1 cellular context compared by ENCODE assay signal in the genomic region with DNA sequence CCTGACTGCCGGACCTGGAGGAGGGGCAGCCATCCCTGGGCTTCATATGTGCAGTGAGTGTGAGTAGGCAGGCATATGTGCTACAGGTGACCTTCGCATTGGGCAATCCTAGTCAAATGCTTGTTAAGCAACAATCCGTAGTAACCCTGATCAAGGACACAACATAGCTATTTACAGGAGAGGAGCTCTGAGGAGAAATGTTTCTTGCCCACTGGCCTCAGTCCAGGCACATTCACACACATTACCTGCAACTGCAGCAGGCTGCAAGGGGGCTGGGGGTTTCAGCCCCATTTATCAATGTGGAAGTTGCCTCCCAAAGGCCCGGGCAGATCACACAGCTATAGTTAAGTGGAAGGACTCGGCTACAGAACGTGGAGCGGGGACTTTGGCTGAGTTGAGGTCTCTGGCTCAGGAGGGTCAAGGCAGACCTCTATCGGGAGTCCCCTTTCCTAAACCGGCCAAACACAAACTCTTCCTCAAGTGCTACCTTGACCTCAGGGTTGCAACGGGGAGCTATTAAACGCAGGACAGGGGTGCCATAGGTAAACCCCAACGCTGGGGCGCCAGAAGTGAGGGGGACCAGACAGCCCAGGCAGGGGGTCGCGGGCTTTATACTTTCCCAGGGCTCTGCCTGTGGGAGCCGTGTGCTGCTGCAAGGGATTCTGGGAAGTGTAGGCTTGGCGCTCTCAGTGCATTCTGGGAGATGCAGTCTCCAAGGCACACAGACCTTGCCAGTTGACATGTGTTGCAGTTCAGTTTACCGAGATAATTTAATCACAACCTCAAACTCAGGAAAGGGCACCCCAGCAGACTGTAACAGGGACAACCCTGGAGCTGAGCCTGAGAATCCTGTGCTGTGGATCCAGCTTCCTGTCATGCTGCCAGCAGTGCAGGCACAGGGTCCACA.
TF ChIP-seq lines count a peak whose summit lies in the region.

No MANE protein-coding gene starts in this region.

TF ChIP-seq in HepG2, 621 proteins besides CTCF, POLR2A, EP300 and RAD21 (continued from another document and continues in another):
- TF ChIP-seq, protein P1, sequence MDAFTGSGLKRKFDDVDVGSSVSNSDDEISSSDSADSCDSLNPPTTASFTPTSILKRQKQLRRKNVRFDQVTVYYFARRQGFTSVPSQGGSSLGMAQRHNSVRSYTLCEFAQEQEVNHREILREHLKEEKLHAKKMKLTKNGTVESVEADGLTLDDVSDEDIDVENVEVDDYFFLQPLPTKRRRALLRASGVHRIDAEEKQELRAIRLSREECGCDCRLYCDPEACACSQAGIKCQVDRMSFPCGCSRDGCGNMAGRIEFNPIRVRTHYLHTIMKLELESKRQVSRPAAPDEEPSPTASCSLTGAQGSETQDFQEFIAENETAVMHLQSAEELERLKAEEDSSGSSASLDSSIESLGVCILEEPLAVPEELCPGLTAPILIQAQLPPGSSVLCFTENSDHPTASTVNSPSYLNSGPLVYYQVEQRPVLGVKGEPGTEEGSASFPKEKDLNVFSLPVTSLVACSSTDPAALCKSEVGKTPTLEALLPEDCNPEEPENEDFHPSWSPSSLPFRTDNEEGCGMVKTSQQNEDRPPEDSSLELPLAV (CRISPR knock-in tag; conservative IDR thresholded peaks at IDR 0.05; ENCODE audit: low read depth): no peak
- no peak for TF ChIP-seq JUND (CRISPR knock-in tag; IDR thresholded peaks at IDR 0.05)
- no peak; the same call in 1 of the 2 replicates for TF ChIP-seq KMT2A (CRISPR knock-in tag; IDR thresholded peaks at IDR 0.05)
- no peak for TF ChIP-seq MLLT10 (CRISPR knock-in tag; IDR thresholded peaks at IDR 0.05)
- no peak for TF ChIP-seq GZF1 (CRISPR knock-in tag; IDR thresholded peaks at IDR 0.05)
- TF ChIP-seq, protein P2, sequence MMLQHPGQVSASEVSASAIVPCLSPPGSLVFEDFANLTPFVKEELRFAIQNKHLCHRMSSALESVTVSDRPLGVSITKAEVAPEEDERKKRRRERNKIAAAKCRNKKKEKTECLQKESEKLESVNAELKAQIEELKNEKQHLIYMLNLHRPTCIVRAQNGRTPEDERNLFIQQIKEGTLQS (CRISPR knock-in tag; IDR thresholded peaks at IDR 0.05): no peak; the same call in 1 of the 2 replicates
- peak; percentile 70; the same call in 1 of the 2 replicates for TF ChIP-seq CBFB (CRISPR knock-in tag; IDR thresholded peaks at IDR 0.05)
- no peak for TF ChIP-seq ZFP36 (IDR thresholded peaks at IDR 0.05; ENCODE audit: borderline replicate concordance, low read depth, low read length, partially characterized antibody)
- TF ChIP-seq SRF (IDR thresholded peaks at IDR 0.05; ENCODE audit: low read depth, low read length): no peak
- TF ChIP-seq, protein P3, sequence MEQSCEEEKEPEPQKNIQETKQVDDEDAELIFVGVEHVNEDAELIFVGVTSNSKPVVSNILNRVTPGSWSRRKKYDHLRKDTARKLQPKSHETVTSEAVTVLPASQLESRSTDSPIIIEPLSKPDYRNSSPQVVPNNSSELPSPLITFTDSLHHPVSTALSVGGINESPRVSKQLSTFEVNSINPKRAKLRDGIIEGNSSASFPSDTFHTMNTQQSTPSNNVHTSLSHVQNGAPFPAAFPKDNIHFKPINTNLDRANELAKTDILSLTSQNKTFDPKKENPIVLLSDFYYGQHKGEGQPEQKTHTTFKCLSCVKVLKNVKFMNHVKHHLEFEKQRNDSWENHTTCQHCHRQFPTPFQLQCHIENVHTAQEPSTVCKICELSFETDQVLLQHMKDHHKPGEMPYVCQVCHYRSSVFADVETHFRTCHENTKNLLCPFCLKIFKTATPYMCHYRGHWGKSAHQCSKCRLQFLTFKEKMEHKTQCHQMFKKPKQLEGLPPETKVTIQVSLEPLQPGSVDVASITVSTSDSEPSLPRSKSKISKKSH (CRISPR knock-in tag; IDR thresholded peaks at IDR 0.05; ENCODE audit: borderline replicate concordance): no peak
- no peak for TF ChIP-seq AKAP8 (CRISPR knock-in tag; IDR thresholded peaks at IDR 0.05)
- TF ChIP-seq ZNF878 (CRISPR knock-in tag; IDR thresholded peaks at IDR 0.05): peak; percentile 97
- 0 out of 2 replicates have a peak, but pooled peaks have one; percentile 33 for TF ChIP-seq ZBTB21 (CRISPR knock-in tag; IDR thresholded peaks at IDR 0.05)
- no peak for TF ChIP-seq MBD4 (IDR thresholded peaks at IDR 0.05; ENCODE audit: borderline replicate concordance, low read length)
- peak; percentile 31; the same call in 1 of the 2 replicates for TF ChIP-seq DR1 (CRISPR knock-in tag; IDR thresholded peaks at IDR 0.05)
- TF ChIP-seq ZNF7 (CRISPR knock-in tag; IDR thresholded peaks at IDR 0.05): 0 out of 2 replicates have a peak, but pooled peaks have one; percentile 8
- no peak for TF ChIP-seq ZKSCAN5 (CRISPR knock-in tag; IDR thresholded peaks at IDR 0.05)
- TF ChIP-seq RARA (CRISPR knock-in tag; IDR thresholded peaks at IDR 0.05): peak; percentile 93
- TF ChIP-seq SIX4 (CRISPR knock-in tag; IDR thresholded peaks at IDR 0.05): no peak; the same call in 1 of the 2 replicates
- peak; percentile 86; the same call in 2 of the 3 replicates for TF ChIP-seq MXI1 (IDR thresholded peaks at IDR 0.05; ENCODE audit: borderline replicate concordance, low read depth, low read length)
- TF ChIP-seq, protein P4, sequence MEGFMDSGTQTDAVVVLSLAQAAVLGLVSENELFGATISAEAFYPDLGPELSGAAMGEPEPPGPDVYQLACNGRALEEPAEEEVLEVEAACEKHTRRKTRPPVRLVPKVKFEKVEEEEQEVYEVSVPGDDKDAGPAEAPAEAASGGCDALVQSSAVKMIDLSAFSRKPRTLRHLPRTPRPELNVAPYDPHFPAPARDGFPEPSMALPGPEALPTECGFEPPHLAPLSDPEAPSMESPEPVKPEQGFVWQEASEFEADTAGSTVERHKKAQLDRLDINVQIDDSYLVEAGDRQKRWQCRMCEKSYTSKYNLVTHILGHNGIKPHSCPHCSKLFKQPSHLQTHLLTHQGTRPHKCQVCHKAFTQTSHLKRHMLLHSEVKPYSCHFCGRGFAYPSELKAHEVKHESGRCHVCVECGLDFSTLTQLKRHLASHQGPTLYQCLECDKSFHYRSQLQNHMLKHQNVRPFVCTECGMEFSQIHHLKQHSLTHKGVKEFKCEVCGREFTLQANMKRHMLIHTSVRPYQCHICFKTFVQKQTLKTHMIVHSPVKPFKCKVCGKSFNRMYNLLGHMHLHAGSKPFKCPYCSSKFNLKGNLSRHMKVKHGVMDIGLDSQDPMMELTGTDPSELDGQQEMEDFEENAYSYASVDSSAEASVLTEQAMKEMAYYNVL (CRISPR knock-in tag; IDR thresholded peaks at IDR 0.05; ENCODE audit: borderline replicate concordance): peak; percentile 93
- TF ChIP-seq, protein P5, sequence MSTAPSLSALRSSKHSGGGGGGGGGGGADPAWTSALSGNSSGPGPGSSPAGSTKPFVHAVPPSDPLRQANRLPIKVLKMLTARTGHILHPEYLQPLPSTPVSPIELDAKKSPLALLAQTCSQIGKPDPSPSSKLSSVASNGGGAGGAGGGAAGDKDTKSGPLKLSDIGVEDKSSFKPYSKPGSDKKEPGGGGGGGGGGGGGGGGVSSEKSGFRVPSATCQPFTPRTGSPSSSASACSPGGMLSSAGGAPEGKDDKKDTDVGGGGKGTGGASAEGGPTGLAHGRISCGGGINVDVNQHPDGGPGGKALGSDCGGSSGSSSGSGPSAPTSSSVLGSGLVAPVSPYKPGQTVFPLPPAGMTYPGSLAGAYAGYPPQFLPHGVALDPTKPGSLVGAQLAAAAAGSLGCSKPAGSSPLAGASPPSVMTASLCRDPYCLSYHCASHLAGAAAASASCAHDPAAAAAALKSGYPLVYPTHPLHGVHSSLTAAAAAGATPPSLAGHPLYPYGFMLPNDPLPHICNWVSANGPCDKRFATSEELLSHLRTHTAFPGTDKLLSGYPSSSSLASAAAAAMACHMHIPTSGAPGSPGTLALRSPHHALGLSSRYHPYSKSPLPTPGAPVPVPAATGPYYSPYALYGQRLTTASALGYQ (CRISPR knock-in tag; IDR thresholded peaks at IDR 0.05): no peak
- no peak for TF ChIP-seq ZNF773 (CRISPR knock-in tag; IDR thresholded peaks at IDR 0.05; ENCODE audit: borderline replicate concordance)
- TF ChIP-seq, protein P6, sequence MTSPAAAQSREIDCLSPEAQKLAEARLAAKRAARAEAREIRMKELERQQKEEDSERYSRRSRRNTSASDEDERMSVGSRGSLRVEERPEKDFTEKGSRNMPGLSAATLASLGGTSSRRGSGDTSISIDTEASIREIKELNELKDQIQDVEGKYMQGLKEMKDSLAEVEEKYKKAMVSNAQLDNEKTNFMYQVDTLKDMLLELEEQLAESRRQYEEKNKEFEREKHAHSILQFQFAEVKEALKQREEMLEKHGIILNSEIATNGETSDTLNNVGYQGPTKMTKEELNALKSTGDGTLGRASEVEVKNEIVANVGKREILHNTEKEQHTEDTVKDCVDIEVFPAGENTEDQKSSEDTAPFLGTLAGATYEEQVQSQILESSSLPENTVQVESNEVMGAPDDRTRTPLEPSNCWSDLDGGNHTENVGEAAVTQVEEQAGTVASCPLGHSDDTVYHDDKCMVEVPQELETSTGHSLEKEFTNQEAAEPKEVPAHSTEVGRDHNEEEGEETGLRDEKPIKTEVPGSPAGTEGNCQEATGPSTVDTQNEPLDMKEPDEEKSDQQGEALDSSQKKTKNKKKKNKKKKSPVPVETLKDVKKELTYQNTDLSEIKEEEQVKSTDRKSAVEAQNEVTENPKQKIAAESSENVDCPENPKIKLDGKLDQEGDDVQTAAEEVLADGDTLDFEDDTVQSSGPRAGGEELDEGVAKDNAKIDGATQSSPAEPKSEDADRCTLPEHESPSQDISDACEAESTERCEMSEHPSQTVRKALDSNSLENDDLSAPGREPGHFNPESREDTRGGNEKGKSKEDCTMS (CRISPR knock-in tag; conservative IDR thresholded peaks at IDR 0.05): no peak
- no peak for TF ChIP-seq PRPF4 (IDR thresholded peaks at IDR 0.05; ENCODE audit: low read depth, low read length, poor library complexity, severe bottlenecking)
- peak; percentile 91 for TF ChIP-seq SOX5 (CRISPR knock-in tag; IDR thresholded peaks at IDR 0.05; ENCODE audit: borderline replicate concordance)
- no peak for TF ChIP-seq RARG (CRISPR knock-in tag; IDR thresholded peaks at IDR 0.05; ENCODE audit: low read depth)
- no peak for TF ChIP-seq CREB1 (IDR thresholded peaks at IDR 0.05)
- TF ChIP-seq CREB1 (CRISPR knock-in tag; IDR thresholded peaks at IDR 0.05): no peak
- TF ChIP-seq, protein P7, sequence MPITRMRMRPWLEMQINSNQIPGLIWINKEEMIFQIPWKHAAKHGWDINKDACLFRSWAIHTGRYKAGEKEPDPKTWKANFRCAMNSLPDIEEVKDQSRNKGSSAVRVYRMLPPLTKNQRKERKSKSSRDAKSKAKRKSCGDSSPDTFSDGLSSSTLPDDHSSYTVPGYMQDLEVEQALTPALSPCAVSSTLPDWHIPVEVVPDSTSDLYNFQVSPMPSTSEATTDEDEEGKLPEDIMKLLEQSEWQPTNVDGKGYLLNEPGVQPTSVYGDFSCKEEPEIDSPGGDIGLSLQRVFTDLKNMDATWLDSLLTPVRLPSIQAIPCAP (CRISPR knock-in tag; IDR thresholded peaks at IDR 0.05; ENCODE audit: low read depth): no peak
- TF ChIP-seq ZNF10 (CRISPR knock-in tag; IDR thresholded peaks at IDR 0.05; ENCODE audit: borderline replicate concordance, low read depth): no peak; the same call in 1 of the 2 replicates
- TF ChIP-seq BORCS8-MEF2B (CRISPR knock-in tag; IDR thresholded peaks at IDR 0.05): no peak; the same call in none of the 2 replicates
- no peak for TF ChIP-seq EZH2 (conservative IDR thresholded peaks at IDR 0.05; ENCODE audit: low read depth, low read length)
- TF ChIP-seq ZNF761 (CRISPR knock-in tag; conservative IDR thresholded peaks at IDR 0.05): no peak
- peak; percentile 83; the same call in 1 of the 2 replicates for TF ChIP-seq ZNF766 (CRISPR knock-in tag; IDR thresholded peaks at IDR 0.05; ENCODE audit: borderline replicate concordance)
- peak; percentile 99 for TF ChIP-seq SALL1 (CRISPR knock-in tag; IDR thresholded peaks at IDR 0.05)
- TF ChIP-seq, protein P8, sequence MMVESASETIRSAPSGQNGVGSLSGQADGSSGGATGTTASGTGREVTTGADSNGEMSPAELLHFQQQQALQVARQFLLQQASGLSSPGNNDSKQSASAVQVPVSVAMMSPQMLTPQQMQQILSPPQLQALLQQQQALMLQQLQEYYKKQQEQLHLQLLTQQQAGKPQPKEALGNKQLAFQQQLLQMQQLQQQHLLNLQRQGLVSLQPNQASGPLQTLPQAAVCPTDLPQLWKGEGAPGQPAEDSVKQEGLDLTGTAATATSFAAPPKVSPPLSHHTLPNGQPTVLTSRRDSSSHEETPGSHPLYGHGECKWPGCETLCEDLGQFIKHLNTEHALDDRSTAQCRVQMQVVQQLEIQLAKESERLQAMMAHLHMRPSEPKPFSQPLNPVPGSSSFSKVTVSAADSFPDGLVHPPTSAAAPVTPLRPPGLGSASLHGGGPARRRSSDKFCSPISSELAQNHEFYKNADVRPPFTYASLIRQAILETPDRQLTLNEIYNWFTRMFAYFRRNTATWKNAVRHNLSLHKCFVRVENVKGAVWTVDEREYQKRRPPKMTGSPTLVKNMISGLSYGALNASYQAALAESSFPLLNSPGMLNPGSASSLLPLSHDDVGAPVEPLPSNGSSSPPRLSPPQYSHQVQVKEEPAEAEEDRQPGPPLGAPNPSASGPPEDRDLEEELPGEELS (CRISPR knock-in tag; IDR thresholded peaks at IDR 0.05): peak; percentile 98
